In the genomic region with DNA sequence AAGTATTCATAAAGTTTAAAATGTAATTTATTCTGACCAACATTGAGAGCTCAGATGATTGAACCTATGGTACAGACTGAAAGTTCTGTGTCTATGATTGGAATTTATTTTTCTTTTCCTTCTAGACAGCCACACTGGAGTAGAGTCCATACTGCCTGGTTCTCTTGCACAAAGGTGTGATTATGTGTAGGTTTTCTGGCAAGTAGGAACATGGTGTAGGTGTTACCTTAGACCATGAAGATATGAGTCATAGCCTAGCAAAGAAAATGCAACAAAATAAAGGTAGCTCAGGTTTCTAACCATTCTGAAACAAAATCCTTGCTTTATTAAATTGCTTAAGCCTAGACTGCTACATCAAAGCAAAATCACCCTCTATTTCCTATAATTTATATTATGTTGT, we compare ENCODE assay signal across 26 cellular contexts.
"Had no signal": no experiment of that assay in that cellular context is flagged by ENCODE, and none has a peak within 500 bp of the region (broad histone marks: within the 10 kb centered on the region; RNA-seq: fewer than 3 reads in every experiment).

No MANE protein-coding gene starts in this region.

- DNase-seq: colonic mucosa; effector CD8-positive, alpha-beta T cell; endodermal cell; erythroblast; gastrocnemius medialis; head of caudate nucleus; kidney; mesenchymal stem cell; mucosa of descending colon; naive thymus-derived CD4-positive, alpha-beta T cell; right lobe of liver; stimulated activated CD4-positive, alpha-beta T cell treated with anti-CD3 and anti-CD28 coated beads, Interleukin-12 subunit alpha, Interleukin-12 subunit beta, amount 100 ng/mL, for 4 hours; stimulated activated CD4-positive, alpha-beta T cell treated with anti-CD3 and anti-CD28 coated beads, Interleukin-1b, Interleukin-23, amount 100 ng/mL, for 48 hours; stimulated activated CD4-positive, alpha-beta T cell treated with anti-CD3 and anti-CD28 coated beads, Interleukin-4, amount 100 ng/mL, for 1 hour; stimulated activated CD8-positive, alpha-beta memory T cell treated with anti-CD3 and anti-CD28 coated beads, Interleukin-4, amount 100 ng/mL, for 48 hours; stimulated activated naive CD4-positive, alpha-beta T cell; stimulated activated naive CD8-positive, alpha-beta T cell treated with anti-CD3 and anti-CD28 coated beads, Interleukin-15, amount 100 ng/mL, for 72 hours; transverse colon; upper lobe of right lung; uterus had no signal

- H2AFZ ChIP-seq: parathyroid adenoma had no signal

- H3K4me3 ChIP-seq: colonic mucosa, gastrocnemius medialis, lung, mucosa of descending colon, neural progenitor cell, right lobe of liver, smooth muscle cell, suprapubic skin, transverse colon, upper lobe of right lung, uterus had no signal

- H3K4me2 ChIP-seq: neural progenitor cell, smooth muscle cell had no signal

- ATAC-seq: gastrocnemius medialis; left lobe of liver; mucosa of descending colon; naive thymus-derived CD4-positive, alpha-beta T cell; right lobe of liver; stimulated activated naive CD8-positive, alpha-beta T cell treated with anti-CD3 and anti-CD28 coated beads, Interleukin-15, amount 100 ng/mL, for 72 hours; upper lobe of right lung had no signal

- H3K27ac ChIP-seq: colonic mucosa, gastrocnemius medialis, neural progenitor cell, parathyroid adenoma, right lobe of liver, suprapubic skin, transverse colon, upper lobe of right lung, uterus had no signal

- H3K9ac ChIP-seq: neural progenitor cell, parathyroid adenoma had no signal

- H3K36me3 ChIP-seq: colonic mucosa, gastrocnemius medialis, neural progenitor cell, right lobe of liver, suprapubic skin, transverse colon, upper lobe of right lung, uterus had no signal

- H3K27me3 ChIP-seq: colonic mucosa, gastrocnemius medialis, neural progenitor cell, right lobe of liver, suprapubic skin, transverse colon, upper lobe of right lung, uterus had no signal

- H3K4me1 ChIP-seq: colonic mucosa, gastrocnemius medialis, neural progenitor cell, parathyroid adenoma, right lobe of liver, suprapubic skin, transverse colon, upper lobe of right lung, uterus had no signal

- H3K9me3 ChIP-seq: colonic mucosa, gastrocnemius medialis, mucosa of descending colon, right lobe of liver, suprapubic skin, transverse colon, upper lobe of right lung, uterus had no signal

- H3K79me2 ChIP-seq: parathyroid adenoma had no signal
